ENCODE assay signal across 15 cellular contexts in genomic region chr11:123576082-123576481, GRCh38.
DNase-seq lines count a peak whose midpoint lies in the region; ATAC-seq and TF ChIP-seq lines count a peak whose summit lies in the region.
"Had no signal": no experiment of that assay in that cellular context is flagged by ENCODE, and none has a peak within 500 bp of the region (broad histone marks: within the 10 kb centered on the region; RNA-seq: fewer than 3 reads in every experiment).

No MANE protein-coding gene starts in this region.

- no peaks in the 10 kb centered on the region for H3K9me2 ChIP-seq in Karpas-422 (replicated peaks; ENCODE audit: insufficient read depth, low read length)

- no peaks in the 10 kb centered on the region for H3K36me3 Mint-ChIP-seq in natural killer cell treated with Interleukin-12 subunit alpha and Interleukin-12 subunit beta and Interleukin-15 and Interleukin-18, amount 100 ng/mL, for 72 hours
- no peaks in the 10 kb centered on the region for H3K36me3 Mint-ChIP-seq in natural killer cell

- no peak for TF ChIP-seq CTCF in natural killer cell (IDR thresholded peaks at IDR 0.05)

- peaks cover 50% of the 10 kb centered on the region for H3K79me2 ChIP-seq in Karpas-422 (ENCODE audit: low read length)

- intact Hi-C loops in natural killer cell (cut with micrococcal nuclease): loop anchor here (2.0 kb wide), 1 partner anchor 65 kb away; no protein-coding TSS in a partner anchor

- peak overlapping the region; percentile 50 for H3K4me3 ChIP-seq in Karpas-422 (ENCODE audit: low read length)
- no peak overlapping the region for H3K4me3 ChIP-seq in HAP-1
- H3K4me3 ChIP-seq: SJSA1 had no signal

- peak; percentile 46 for DNase-seq in natural killer cell treated with Interleukin-12 subunit alpha and Interleukin-12 subunit beta and Interleukin-15 and Interleukin-18, amount 100 ng/mL, for 72 hours (ENCODE audit: low spot score)
- DNase-seq in natural killer cell: no peak
- peak; percentile 75 for DNase-seq in Karpas-422
- DNase-seq in cerebellum (ENCODE audit: low spot score): peak; percentile 14
- no peak for DNase-seq in caudate nucleus (lab: John Stamatoyannopoulos, UW)
- DNase-seq in HAP-1 (ENCODE audit: low spot score in 2 of 2): no peak
- DNase-seq: H9, KBM-7, NCI-H1092, NCI-H2081 treated with DMSO at 0.1 percent for 48 hours, NCI-H510A, NCI-H774 had no signal

- no peaks in the 10 kb centered on the region for H3K9me3 Mint-ChIP-seq in natural killer cell treated with Interleukin-12 subunit alpha and Interleukin-12 subunit beta and Interleukin-15 and Interleukin-18, amount 100 ng/mL, for 72 hours
- no peaks in the 10 kb centered on the region for H3K9me3 Mint-ChIP-seq in natural killer cell
- H3K9me3 Mint-ChIP-seq: H9 had no signal

- H3K4me3 Mint-ChIP-seq in natural killer cell treated with Interleukin-12 subunit alpha and Interleukin-12 subunit beta and Interleukin-15 and Interleukin-18, amount 100 ng/mL, for 72 hours: no peak overlapping the region
- H3K4me3 Mint-ChIP-seq in natural killer cell: no peak overlapping the region
- H3K4me3 Mint-ChIP-seq: H9 had no signal

- peaks cover 4% of the 10 kb centered on the region; the same call in 1 of the 2 replicates for H3K36me3 ChIP-seq in Karpas-422 (ENCODE audit: insufficient read depth, low read length)
- no peaks in the 10 kb centered on the region for H3K36me3 ChIP-seq in HAP-1 (replicated peaks)
- H3K36me3 ChIP-seq: SJSA1 had no signal

- H3K9me3 ChIP-seq in Karpas-422 (ENCODE audit: low read length) (no peaks in the 10 kb centered on the region), HAP-1 (no peaks in the 10 kb centered on the region)
- H3K9me3 ChIP-seq: SJSA1 had no signal

- peak overlapping the region; percentile 66 for H3K4me2 ChIP-seq in Karpas-422 (ENCODE audit: low read depth, low read length, poor library complexity, severe bottlenecking)

- in situ Hi-C loops in HAP-1 (cut with MboI; ENCODE audit: low sequenced_read_pairs): loop anchor here (10.0 kb wide), 1 partner anchor 61 kb away; no protein-coding TSS in a partner anchor

- H2AFZ ChIP-seq in Karpas-422 (ENCODE audit: low read length): no peak overlapping the region

- H4K20me1 ChIP-seq in Karpas-422 (ENCODE audit: insufficient read depth, low read depth, low read length): no peaks in the 10 kb centered on the region

- H3K27ac ChIP-seq in Karpas-422 (ENCODE audit: low read length) (peak overlapping the region; percentile 99), temporal lobe (ENCODE audit: low read depth, low read length) (peak overlapping the region; percentile 36), caudate nucleus (ENCODE audit: low read depth, low read length) (no peak overlapping the region)
- H3K27ac ChIP-seq: SJSA1 had no signal

- H3K27me3 Mint-ChIP-seq in natural killer cell treated with Interleukin-12 subunit alpha and Interleukin-12 subunit beta and Interleukin-15 and Interleukin-18, amount 100 ng/mL, for 72 hours: peaks cover 7 to 13% of the 10 kb centered on the region in 2 donors
- peaks cover 2 to 21% of the 10 kb centered on the region in 2 donors for H3K27me3 Mint-ChIP-seq in natural killer cell (ENCODE audit: low read depth in 2 of 2)

- ATAC-seq in natural killer cell treated with Interleukin-12 subunit alpha and Interleukin-12 subunit beta and Interleukin-15 and Interleukin-18, amount 100 ng/mL, for 72 hours: no peak
- ATAC-seq in natural killer cell (no peak), HG02798 (IDR thresholded peaks at IDR 0.05; ENCODE audit: poor library complexity, unreplicated experiment) (no peak)

- H3K4me1 Mint-ChIP-seq in natural killer cell treated with Interleukin-12 subunit alpha and Interleukin-12 subunit beta and Interleukin-15 and Interleukin-18, amount 100 ng/mL, for 72 hours (ENCODE audit: low read depth in 2 of 2): peaks cover 9 to 19% of the 10 kb centered on the region in 2 donors
- peaks cover 15 to 16% of the 10 kb centered on the region in 2 donors for H3K4me1 Mint-ChIP-seq in natural killer cell

- no peaks in the 10 kb centered on the region for H3K27me3 ChIP-seq in Karpas-422 (ENCODE audit: low read length)
- H3K27me3 ChIP-seq in HAP-1 (ENCODE audit: low read depth): no peaks in the 10 kb centered on the region
- H3K27me3 ChIP-seq: SJSA1 had no signal

- H3K9ac ChIP-seq in Karpas-422 (ENCODE audit: low read length): peak overlapping the region; percentile 72

- H3K27ac Mint-ChIP-seq in natural killer cell treated with Interleukin-12 subunit alpha and Interleukin-12 subunit beta and Interleukin-15 and Interleukin-18, amount 100 ng/mL, for 72 hours: no peak overlapping the region
- no peak overlapping the region for H3K27ac Mint-ChIP-seq in natural killer cell

- H3K4me1 ChIP-seq in Karpas-422 (ENCODE audit: low read length) (peaks cover 99% of the 10 kb centered on the region), HAP-1 (no peaks in the 10 kb centered on the region)
- H3K4me1 ChIP-seq: SJSA1 had no signal

Comparison
In these comparisons a context has a peak if more than half of its experiments do, and no peak if none do; other contexts are left out.
1. DNase-seq: peak in natural killer cell treated with Interleukin-12 subunit alpha and Interleukin-12 subunit beta and Interleukin-15 and Interleukin-18, amount 100 ng/mL, for 72 hours (single experiment), Karpas-422 (single experiment) and cerebellum (single experiment); none in natural killer cell (single experiment), caudate nucleus (0 of 61) and HAP-1 (0 of 2).